ENCODE assay signal across 26 cellular contexts in the genomic region with DNA sequence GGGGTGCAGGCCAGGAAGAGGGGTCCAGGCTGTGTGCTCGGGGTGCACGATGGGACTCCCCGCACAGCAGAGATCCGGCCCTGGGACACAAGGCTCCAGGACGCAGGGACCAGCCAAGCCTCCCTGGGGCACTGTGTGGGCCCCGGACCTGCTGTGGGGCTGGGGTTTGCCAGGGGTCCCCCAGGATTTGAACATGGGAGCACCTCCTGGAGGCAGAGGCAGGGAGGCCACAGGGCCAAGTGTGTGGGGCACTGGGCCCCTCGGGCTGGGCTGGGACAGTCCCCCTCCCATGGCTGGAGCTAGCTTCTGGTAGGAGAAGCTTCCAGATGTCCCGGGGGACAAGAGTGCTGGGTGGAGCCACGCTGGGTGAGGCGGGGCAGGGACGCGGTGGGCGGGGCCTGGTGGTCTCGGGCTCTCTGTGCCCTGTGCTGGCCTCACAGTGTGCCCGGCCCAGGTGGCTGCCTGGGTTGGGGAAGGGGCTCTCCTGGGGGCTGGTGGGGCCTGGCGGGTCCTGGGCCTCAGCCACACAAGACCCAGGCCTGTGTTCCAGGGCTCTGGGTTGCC. TPM values are rescaled to one million over a fixed set of nuclear protein-coding genes. Genes with fewer than 3 reads are reported as not detected.
DNase-seq lines count a peak whose midpoint lies in the region; TF ChIP-seq lines count a peak whose summit lies in the region.
"Had no signal": no experiment of that assay in that cellular context is flagged by ENCODE, and none has a peak within 500 bp of the region (broad histone marks: within the 10 kb centered on the region; RNA-seq: fewer than 3 reads in every experiment).

No MANE protein-coding gene starts in this region.

- in situ Hi-C loops in GM23248 (cut with MboI): no loop called here

- no peak overlapping the region for H3K27ac Mint-ChIP-seq in endothelial cell (ENCODE audit: unreplicated experiment)
- H3K27ac Mint-ChIP-seq: B cell, immature natural killer cell, mesothelial cell of epicardium, natural killer cell had no signal

- peak overlapping the region; percentile 16; the same call in 1 of the 2 replicates for H3K27ac ChIP-seq in VCaP
- H3K27ac ChIP-seq in mesenchymal stem cell (ENCODE audit: low read length, poor library complexity, severe bottlenecking): no peak overlapping the region
- H3K27ac ChIP-seq in GM23248: no peak overlapping the region
- H3K27ac ChIP-seq: breast epithelium, heart left ventricle, left ventricle myocardium inferior, ovary, right atrium auricular region had no signal

- peaks cover 11% of the 10 kb centered on the region for H3K27me3 Mint-ChIP-seq in endothelial cell (ENCODE audit: unreplicated experiment)
- H3K27me3 Mint-ChIP-seq: B cell had no signal

- peak; percentile 42 for DNase-seq in NCI-H1436 (lab: John Stamatoyannopoulos, UW)
- DNase-seq in NCI-H1436 treated with DMSO at 0.1 percent for 48 hours (lab: John Stamatoyannopoulos, UW): no peak
- peak in 75 of 76 experiments; percentile 16 to 97 (median 78) for DNase-seq in HUDEP-2 (lab: John Stamatoyannopoulos, UW; ENCODE audit: unreplicated experiment in 76 of 76)
- no peak for DNase-seq in mesenchymal stem cell
- no peak for DNase-seq in endothelial cell (ENCODE audit: low spot score)
- DNase-seq in GM23248: no peak
- no peak for DNase-seq in hepatic stellate cell (ENCODE audit: low spot score)
- DNase-seq: activated CD4-positive, alpha-beta T cell treated with anti-CD3 and anti-CD28 coated beads, Interleukin-2, amount 50 U/mL, for 48 hours; activated gamma-delta T cell; heart left ventricle; immature natural killer cell; left ventricle myocardium inferior; MV-4-11; natural killer cell; NCI-H187; NCI-H2227 treated with DMSO at 0.1 percent for 48 hours; SIG-M5; stimulated activated CD4-positive, alpha-beta T cell treated with anti-CD3 and anti-CD28 coated beads, Interleukin-12 subunit alpha, Interleukin-12 subunit beta, amount 100 ng/mL, for 4 hours; T-helper 2 cell; trophoblast cell had no signal

- H2BK15ac ChIP-seq in mesenchymal stem cell (ENCODE audit: low read depth, poor library complexity, severe bottlenecking): peak overlapping the region; percentile 80

- H3F3A ChIP-seq in GM23248 (ENCODE audit: insufficient read depth): no peaks in the 10 kb centered on the region

- H3K9me3 Mint-ChIP-seq in endothelial cell (ENCODE audit: unreplicated experiment): no peaks in the 10 kb centered on the region
- H3K9me3 Mint-ChIP-seq: immature natural killer cell, mesothelial cell of epicardium, natural killer cell had no signal

- H4K91ac ChIP-seq in mesenchymal stem cell (ENCODE audit: low read length): no peak overlapping the region

- H3K23ac ChIP-seq in mesenchymal stem cell (ENCODE audit: low read length in 2 of 2): no peak overlapping the region

- no peak overlapping the region for H2BK5ac ChIP-seq in mesenchymal stem cell (ENCODE audit: low read depth, low read length, poor library complexity, severe bottlenecking)

- H3K9me3 ChIP-seq in mesenchymal stem cell (ENCODE audit: control insufficient read depth, low read length) (no peaks in the 10 kb centered on the region), GM23248 (ENCODE audit: low read depth) (no peaks in the 10 kb centered on the region)
- H3K9me3 ChIP-seq: breast epithelium, heart left ventricle, left ventricle myocardium inferior, ovary, right atrium auricular region had no signal

- H3K4me1 ChIP-seq in mesenchymal stem cell (ENCODE audit: control insufficient read depth, insufficient read depth, low read depth, low read length): peaks cover 31% of the 10 kb centered on the region
- peaks cover 16% of the 10 kb centered on the region for H3K4me1 ChIP-seq in GM23248 (ENCODE audit: insufficient read depth)

- no peak overlapping the region for H2BK120ac ChIP-seq in mesenchymal stem cell (ENCODE audit: low read depth, low read length)

- H3K36me3 ChIP-seq in mesenchymal stem cell (ENCODE audit: control insufficient read depth in 1 of 2, insufficient read depth in 2 of 2, low read depth in 1 of 2, low read length in 2 of 2) (peaks cover 11 to 19% of the 10 kb centered on the region in 2 experiments), GM23248 (ENCODE audit: low read depth) (no peaks in the 10 kb centered on the region)
- H3K36me3 ChIP-seq: breast epithelium, ovary had no signal

- no peak overlapping the region for H3K14ac ChIP-seq in mesenchymal stem cell (ENCODE audit: low read length in 2 of 2)

- no peaks in the 10 kb centered on the region for H3K4me1 Mint-ChIP-seq in endothelial cell (ENCODE audit: unreplicated experiment)
- H3K4me1 Mint-ChIP-seq: mesothelial cell of epicardium, natural killer cell had no signal

- no peaks in the 10 kb centered on the region for H3K9me2 ChIP-seq in GM23248 (ENCODE audit: insufficient read depth)

- no peak overlapping the region for H2AK5ac ChIP-seq in mesenchymal stem cell (ENCODE audit: low read length, severe bottlenecking)

- H4K20me1 ChIP-seq in GM23248 (ENCODE audit: insufficient read depth): no peaks in the 10 kb centered on the region

- no peak overlapping the region for H3K4ac ChIP-seq in mesenchymal stem cell (ENCODE audit: low read depth in 1 of 2, low read length in 2 of 2)

- no peak overlapping the region for H2BK12ac ChIP-seq in mesenchymal stem cell (ENCODE audit: low read length in 2 of 2)

- no peak overlapping the region for H2AFZ ChIP-seq in mesenchymal stem cell (ENCODE audit: low read depth, low read length)
- no peak overlapping the region for H2AFZ ChIP-seq in GM23248

- H3K79me1 ChIP-seq in mesenchymal stem cell (replicated peaks; ENCODE audit: low read length, poor library complexity, severe bottlenecking): no peaks in the 10 kb centered on the region

- no peak overlapping the region for H4K8ac ChIP-seq in mesenchymal stem cell (ENCODE audit: low read length)

- H3K4me3 ChIP-seq in mesenchymal stem cell (ENCODE audit: insufficient read depth in 1 of 2, low read depth in 1 of 2, low read length in 2 of 2) (no peak overlapping the region), GM23248 (no peak overlapping the region)
- H3K4me3 ChIP-seq: breast epithelium, heart left ventricle, left ventricle myocardium inferior, ovary, right atrium auricular region had no signal

- H3K4me3 Mint-ChIP-seq in endothelial cell (ENCODE audit: unreplicated experiment): no peak overlapping the region
- H3K4me3 Mint-ChIP-seq: B cell, immature natural killer cell, mesothelial cell of epicardium, natural killer cell had no signal

- WGBS in mesenchymal stem cell: 68% methylated on average over 16 of the region's 16 CpGs
- 81% methylated on average over 9 to 14 of the region's 16 CpGs for WGBS in GM23248 (ENCODE audit: low coverage in 1 of 2, low lambda C conversion rate in 2 of 2, missing lambda C conversion rate in 2 of 2), 2 experiments

- no peak overlapping the region for H3K18ac ChIP-seq in mesenchymal stem cell (ENCODE audit: low read depth in 1 of 2, low read length in 2 of 2)

- no peak overlapping the region for H3K4me2 ChIP-seq in mesenchymal stem cell (ENCODE audit: low read length, poor library complexity, severe bottlenecking)
- no peak overlapping the region for H3K4me2 ChIP-seq in GM23248 (ENCODE audit: unreplicated experiment)

- TF ChIP-seq CTCF in VCaP (conservative IDR thresholded peaks at IDR 0.05): no peak
- no peak for TF ChIP-seq CTCF in endothelial cell (IDR thresholded peaks at IDR 0.05; ENCODE audit: unreplicated experiment)

- H3K27me3 ChIP-seq in mesenchymal stem cell (ENCODE audit: control insufficient read depth in 1 of 2, insufficient read depth in 1 of 2, low read length in 2 of 2): peaks cover 0 to 44% of the 10 kb centered on the region in 2 experiments
- no peaks in the 10 kb centered on the region for H3K27me3 ChIP-seq in GM23248 (replicated peaks; ENCODE audit: insufficient read depth)
- H3K27me3 ChIP-seq: ovary, right atrium auricular region had no signal

- no peak overlapping the region for H3K9ac ChIP-seq in mesenchymal stem cell (ENCODE audit: low read length)
- no peak overlapping the region for H3K9ac ChIP-seq in GM23248

- peaks cover 3% of the 10 kb centered on the region for H3K36me3 Mint-ChIP-seq in endothelial cell (ENCODE audit: low read depth, unreplicated experiment)
- H3K36me3 Mint-ChIP-seq: immature natural killer cell, natural killer cell had no signal

- no peaks in the 10 kb centered on the region for H3K79me2 ChIP-seq in GM23248 (ENCODE audit: insufficient read depth)

RNA-seq across cellular contexts. Expression of gene FGFRL1, which starts 18.6 kb away (rescaled TPM):
- 23.4 TPM for polyA plus RNA-seq in mesenchymal stem cell (2013, experiment 1 of 2)
- polyA plus RNA-seq in mesenchymal stem cell (2013, experiment 2 of 2): 23.1 TPM
- 5.2 TPM for total RNA-seq in endothelial cell (ENCODE audit: unreplicated experiment)
- total RNA-seq in GM23248 (2014; rRNA removed; shearing (Covaris generic)): 58.7 and 64.9 TPM in 2 replicates
- polyA plus RNA-seq in GM23248 (2016; fragmentation: Nextera tagmentation; extraction: Ambion mirVana): 10.8 and 11.1 TPM in 2 replicates

RNA-seq across cellular contexts. Expression of gene SLC26A1, which starts 36.8 kb away (rescaled TPM):
- 0.15 TPM for polyA plus RNA-seq in mesenchymal stem cell (2013, experiment 1 of 2)
- 0.26 TPM for polyA plus RNA-seq in mesenchymal stem cell (2013, experiment 2 of 2)
- not detected for total RNA-seq in endothelial cell (ENCODE audit: unreplicated experiment)
- total RNA-seq in GM23248 (2014; rRNA removed; shearing (Covaris generic)): 0.13 and 0.22 TPM in 2 replicates
- polyA plus RNA-seq in GM23248 (2016; fragmentation: Nextera tagmentation; extraction: Ambion mirVana): 1.6 and 1.8 TPM in 2 replicates
- total RNA-seq: left ventricle myocardium inferior, right atrium auricular region had no signal

RNA-seq across cellular contexts. Expression of gene IDUA, which starts 43.2 kb away (rescaled TPM):
- 14.5 TPM for polyA plus RNA-seq in mesenchymal stem cell (2013, experiment 1 of 2)
- polyA plus RNA-seq in mesenchymal stem cell (2013, experiment 2 of 2): 13.8 TPM
- total RNA-seq in endothelial cell (ENCODE audit: unreplicated experiment): 14.9 TPM
- 26.3 and 30.7 TPM in 2 replicates for total RNA-seq in GM23248 (2014; rRNA removed; shearing (Covaris generic))
- 26.4 and 28.8 TPM in 2 replicates for polyA plus RNA-seq in GM23248 (2016; fragmentation: Nextera tagmentation; extraction: Ambion mirVana)

RNA-seq across cellular contexts. Expression of gene DGKQ, which starts 56.7 kb away (rescaled TPM):
- polyA plus RNA-seq in mesenchymal stem cell (2013, experiment 1 of 2): 5.2 TPM
- 5.1 TPM for polyA plus RNA-seq in mesenchymal stem cell (2013, experiment 2 of 2)
- total RNA-seq in endothelial cell (ENCODE audit: unreplicated experiment): 14.5 TPM
- 16.8 and 18.2 TPM in 2 replicates for total RNA-seq in GM23248 (2014; rRNA removed; shearing (Covaris generic))
- 1.4 and 1.9 TPM in 2 replicates for polyA plus RNA-seq in GM23248 (2016; fragmentation: Nextera tagmentation; extraction: Ambion mirVana)

Comparison
In these comparisons a context has a peak if more than half of its experiments do, and no peak if none do; other contexts are left out.
1. DNase-seq: peak in NCI-H1436 (single experiment) and HUDEP-2 (75 of 76); none in NCI-H1436 treated with DMSO at 0.1 percent for 48 hours (single experiment), mesenchymal stem cell (single experiment), endothelial cell (single experiment), GM23248 (single experiment) and hepatic stellate cell (single experiment).